8 cellular contexts compared by ENCODE assay signal in the genomic region with DNA sequence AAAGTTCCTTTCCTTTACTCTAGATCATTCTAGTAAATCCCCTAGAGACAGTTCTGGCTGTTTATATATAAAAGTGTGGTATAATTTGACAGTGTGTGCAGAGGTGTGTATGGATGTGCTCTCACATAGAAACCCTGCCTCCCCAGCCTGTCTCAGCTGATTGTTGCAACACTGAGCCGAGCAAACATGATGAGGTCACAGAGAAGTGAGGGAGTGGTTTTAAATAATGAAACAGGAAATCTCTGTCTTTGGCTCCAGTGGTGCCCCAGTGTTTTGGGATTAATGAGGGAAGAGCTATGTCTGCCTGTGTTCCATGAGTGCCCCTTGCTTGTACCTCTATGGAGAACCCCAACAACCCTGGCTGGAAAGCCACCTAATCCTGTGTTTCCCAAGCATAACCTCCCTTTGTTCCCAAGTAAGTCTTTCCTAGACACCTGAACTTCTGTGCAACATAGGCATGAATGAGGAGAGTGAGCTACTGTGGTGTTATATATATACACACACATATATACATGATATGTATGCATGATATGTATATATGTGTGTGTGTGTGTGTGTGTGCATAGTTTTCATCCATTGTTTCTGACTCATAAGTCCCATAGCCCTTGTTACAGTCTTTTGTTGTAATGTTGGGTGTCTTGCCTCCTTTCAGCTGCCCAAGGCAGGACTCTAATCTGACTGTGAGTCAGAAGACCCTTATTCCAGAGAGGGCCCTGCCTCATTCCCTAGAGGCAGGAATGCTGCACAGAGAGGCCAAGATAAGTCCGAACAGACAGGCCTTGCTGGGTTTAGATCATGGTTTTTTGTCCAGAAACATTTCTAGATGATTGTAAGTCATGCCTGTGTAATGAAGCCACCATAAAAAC. TPM values are rescaled to one million over a fixed set of nuclear protein-coding genes. Genes with fewer than 3 reads are reported as not detected.
DNase-seq lines count a peak whose midpoint lies in the region; TF ChIP-seq lines count a peak whose summit lies in the region.

No MANE protein-coding gene starts in this region.

- H3K36me3 ChIP-seq in kidney epithelial cell (ENCODE audit: control insufficient read depth, insufficient read depth, low read length): no peaks in the 10 kb centered on the region
- H3K36me3 ChIP-seq in subcutaneous abdominal adipose tissue (ENCODE audit: control insufficient read depth in 5 of 5, insufficient read depth in 5 of 5, low read length in 5 of 5): no peaks in the 10 kb centered on the region

- H3K27me3 ChIP-seq in kidney epithelial cell (ENCODE audit: control insufficient read depth, insufficient read depth, low read length): no peaks in the 10 kb centered on the region
- no peaks in the 10 kb centered on the region for H3K27me3 ChIP-seq in subcutaneous abdominal adipose tissue (ENCODE audit: control insufficient read depth in 5 of 5, insufficient read depth in 4 of 5, low read length in 5 of 5)

- H3K27ac ChIP-seq in subcutaneous abdominal adipose tissue (ENCODE audit: low read depth, low read length): peak overlapping the region; percentile 40

- in situ Hi-C loops in GM13977 (cut with MboI; ENCODE audit: low pct_unique_long_range_greater_than_20kb, low sequenced_read_pairs, unreplicated experiment): no loop called here

- H3K4me1 ChIP-seq in subcutaneous abdominal adipose tissue (ENCODE audit: control insufficient read depth in 5 of 5, insufficient read depth in 5 of 5, low read length in 5 of 5): peaks cover 0 to 30% (median 19%) of the 10 kb centered on the region in 5 donors

- DNase-seq in A172 (ENCODE audit: low spot score): peak; percentile 50
- DNase-seq in GM13977 (ENCODE audit: low spot score): peak; percentile 49
- DNase-seq in NCI-H226: peak; percentile 94
- peak; percentile 89 for DNase-seq in astrocyte of the hippocampus (ENCODE audit: low read depth, low spot score)
- no peak for DNase-seq in kidney epithelial cell (ENCODE audit: low read depth)
- DNase-seq in NCI-H128 (lab: John Stamatoyannopoulos, UW; ENCODE audit: unreplicated experiment): no peak
- DNase-seq in NCI-H2227 treated with DMSO at 0.1 percent for 48 hours (lab: John Stamatoyannopoulos, UW): no peak

- H3K4me3 ChIP-seq in kidney epithelial cell (ENCODE audit: low read depth, low read length) (no peak overlapping the region), subcutaneous abdominal adipose tissue (ENCODE audit: low read depth in 1 of 5, low read length in 5 of 5) (peak overlapping the region in 3 of 5 donors; percentile 8 to 12 (median 10))

- peaks cover 4 to 7% (median 5%) of the 10 kb centered on the region in 5 donors for H3K9me3 ChIP-seq in subcutaneous abdominal adipose tissue (ENCODE audit: control insufficient read depth in 5 of 5, low read length in 5 of 5)

- peak overlapping the region in 1 of 5 donors; percentile 1 for H3K9ac ChIP-seq in subcutaneous abdominal adipose tissue (ENCODE audit: low read length in 5 of 5)

- TF ChIP-seq CTCF in GM13977 (IDR thresholded peaks at IDR 0.05; ENCODE audit: extremely low read depth, insufficient read depth, missing control alignments) (no peak), kidney epithelial cell (IDR thresholded peaks at IDR 0.05; ENCODE audit: insufficient read depth, low read length, poor library complexity, severe bottlenecking) (peak; percentile 20)

RNA-seq across cellular contexts. Expression of gene TRAF3, which starts 18.0 kb away (rescaled TPM):
- total RNA-seq in A172 (2014; rRNA removed; shearing (Covaris generic)): 14.0 and 16.8 TPM in 2 replicates
- total RNA-seq in kidney epithelial cell: 32.3 and 34.6 TPM in 2 replicates

Comparison
In these comparisons a context has a peak if more than half of its experiments do, and no peak if none do; other contexts are left out.
1. DNase-seq: peak in A172 (single experiment), GM13977 (single experiment), NCI-H226 (single experiment) and astrocyte of the hippocampus (single experiment); none in kidney epithelial cell (single experiment), NCI-H128 (single experiment) and NCI-H2227 treated with DMSO at 0.1 percent for 48 hours (single experiment).